In genomic region chr4:185712350-185713024, GRCh38 we compare ENCODE assay signal across 1 cellular context.
A peak's percentile ranks its signal among the peaks of the same experiment; 100 is the strongest.
TF ChIP-seq lines count a peak whose summit lies in the region.

No MANE protein-coding gene starts in this region.

TF ChIP-seq in liver, 16 proteins besides CTCF, POLR2A, EP300 and RAD21 (continued from another document):
- TF ChIP-seq ZBTB33 (IDR thresholded peaks at IDR 0.05) (peak; percentile 39), RXRA (IDR thresholded peaks at IDR 0.05) (peak; percentile 89 to 90), HNF4A (conservative IDR thresholded peaks at IDR 0.05) (peak; percentile 92 to 93), HNF4G (IDR thresholded peaks at IDR 0.05) (peak; percentile 79), FOXA2 (IDR thresholded peaks at IDR 0.05) (peak; percentile 37), FOXA1 (IDR thresholded peaks at IDR 0.05) (peak; percentile 57), ATF3 (IDR thresholded peaks at IDR 0.05) (no peak), TAF1 (conservative IDR thresholded peaks at IDR 0.05) (no peak), JUND (IDR thresholded peaks at IDR 0.05) (peak; percentile 51 to 57), MAX (IDR thresholded peaks at IDR 0.05) (peak; percentile 80), YY1 (IDR thresholded peaks at IDR 0.05) (no peak), EGR1 (IDR thresholded peaks at IDR 0.05; ENCODE audit: low read depth in 2 of 2) (no peak), SP1 (IDR thresholded peaks at IDR 0.05) (peak; percentile 94)
